8 cellular contexts compared by ENCODE assay signal in genomic region chr5:180670586-180671359, GRCh38. TPM values are rescaled to one million over a fixed set of nuclear protein-coding genes. Genes with fewer than 3 reads are reported as not detected.
A peak's percentile ranks its signal among the peaks of the same experiment; 100 is the strongest.
DNase-seq lines count a peak whose midpoint lies in the region; ATAC-seq and TF ChIP-seq lines count a peak whose summit lies in the region.

No MANE protein-coding gene starts in this region.

- peaks cover 11% of the 10 kb centered on the region for H3K27me3 Mint-ChIP-seq in activated CD4-positive, alpha-beta memory T cell treated with anti-CD3 and anti-CD28 coated beads, Interleukin-2, amount 10 ng/mL, durations not matched to agents 7 days and 5 days

- no peaks in the 10 kb centered on the region for H4K20me1 ChIP-seq in neural cell (ENCODE audit: insufficient read depth)

- H3K27me3 ChIP-seq in esophagus muscularis mucosa (peaks cover 0 to 45% (median 12%) of the 10 kb centered on the region in 4 donors), neural cell (ENCODE audit: insufficient read depth, low read depth, low read length) (peaks cover 18% of the 10 kb centered on the region)

- no peak for ATAC-seq in HG03457 (IDR thresholded peaks at IDR 0.05; ENCODE audit: unreplicated experiment)
- ATAC-seq in HG02610 (IDR thresholded peaks at IDR 0.05; ENCODE audit: unreplicated experiment), result no peak

- H3K27ac ChIP-seq in esophagus muscularis mucosa (replicated peaks in 1 of 4) (no peak overlapping the region), neural cell (ENCODE audit: low read length) (no peak overlapping the region)

- H3K4me2 ChIP-seq in neural cell (ENCODE audit: low read length), result no peak overlapping the region

- no peaks in the 10 kb centered on the region for H3K9me2 ChIP-seq in neural cell (ENCODE audit: insufficient read depth, low read length)

- H3F3A ChIP-seq in neural cell (ENCODE audit: insufficient read depth, low read length, poor library complexity, severe bottlenecking), result no peaks in the 10 kb centered on the region

- no peak overlapping the region for H3K9ac ChIP-seq in neural cell (ENCODE audit: low read length)

- H3K4me1 ChIP-seq in esophagus muscularis mucosa, result peaks cover 0 to 9% (median 7%) of the 10 kb centered on the region in 4 donors

- peaks cover 0 to 11% (median 0%) of the 10 kb centered on the region in 4 donors for H3K9me3 ChIP-seq in esophagus muscularis mucosa
- H3K9me3 ChIP-seq in neural cell (ENCODE audit: low read length), result no peaks in the 10 kb centered on the region

- peak; percentile 48 for DNase-seq in A172 (ENCODE audit: low spot score)
- peak; percentile 19 for DNase-seq in GM12864 (ENCODE audit: low read depth)
- peak; percentile 41 for DNase-seq in NCI-H2227 (lab: John Stamatoyannopoulos, UW; ENCODE audit: unreplicated experiment)
- DNase-seq in activated CD4-positive, alpha-beta memory T cell treated with anti-CD3 and anti-CD28 coated beads, Interleukin-2, amount 10 ng/mL, durations not matched to agents 7 days and 5 days, result peak; percentile 54
- no peak for DNase-seq in esophagus muscularis mucosa (ENCODE audit: extremely low spot score)

- TF ChIP-seq CTCF in GM12864 (IDR thresholded peaks at IDR 0.05; ENCODE audit: low read depth, low read length, missing control alignments) (peak; percentile 88), esophagus muscularis mucosa (IDR thresholded peaks at IDR 0.05) (peak in 2 of 3 experiments; percentile 35 to 52), neural cell (IDR thresholded peaks at IDR 0.05; ENCODE audit: poor library complexity, severe bottlenecking) (peak; percentile 82)

- POLR2A ChIA-PET in activated CD4-positive, alpha-beta memory T cell treated with anti-CD3 and anti-CD28 coated beads, Interleukin-2, amount 10 ng/mL, durations not matched to agents 7 days and 5 days (lab: Charles Lee), result no interaction called here

- H3K27ac Mint-ChIP-seq in activated CD4-positive, alpha-beta memory T cell treated with anti-CD3 and anti-CD28 coated beads, Interleukin-2, amount 10 ng/mL, durations not matched to agents 7 days and 5 days, result no peak overlapping the region

- no peaks in the 10 kb centered on the region for H3K9me3 Mint-ChIP-seq in activated CD4-positive, alpha-beta memory T cell treated with anti-CD3 and anti-CD28 coated beads, Interleukin-2, amount 10 ng/mL, durations not matched to agents 7 days and 5 days

- H3K4me3 ChIP-seq in GM12864 (ENCODE audit: low read depth, low read length) (no peak overlapping the region), esophagus muscularis mucosa (no peak overlapping the region), neural cell (ENCODE audit: low read length) (no peak overlapping the region)

- no peak overlapping the region for H2AFZ ChIP-seq in neural cell (ENCODE audit: low read depth, low read length)

- peak; percentile 76 for TF ChIP-seq RAD21 in neural cell (conservative IDR thresholded peaks at IDR 0.05)

- TF ChIP-seq EP300 in esophagus muscularis mucosa (IDR thresholded peaks at IDR 0.05), result no peak
- no peak for TF ChIP-seq EP300 in neural cell (conservative IDR thresholded peaks at IDR 0.05; ENCODE audit: poor library complexity, severe bottlenecking)

- TF ChIP-seq POLR2A in esophagus muscularis mucosa (IDR thresholded peaks at IDR 0.05; ENCODE audit: low read depth), result no peak

- CTCF ChIA-PET in activated CD4-positive, alpha-beta memory T cell treated with anti-CD3 and anti-CD28 coated beads, Interleukin-2, amount 10 ng/mL, durations not matched to agents 7 days and 5 days (lab: Charles Lee), result interaction anchor here (0.8 to 1.2 kb wide), 3 partner anchors 9 to 21 kb away, joined by 3 to 5 read pairs (median 3); partner anchors contain the start of gene FLT4

- intact Hi-C loops in esophagus muscularis mucosa (cut with DNase I), result no loop called here

- H3K4me3 Mint-ChIP-seq in activated CD4-positive, alpha-beta memory T cell treated with anti-CD3 and anti-CD28 coated beads, Interleukin-2, amount 10 ng/mL, durations not matched to agents 7 days and 5 days, result no peak overlapping the region

- H3K36me3 ChIP-seq in esophagus muscularis mucosa (no peaks in the 10 kb centered on the region), neural cell (ENCODE audit: insufficient read depth, low read length) (no peaks in the 10 kb centered on the region)

- peaks cover 4% of the 10 kb centered on the region for H3K4me1 Mint-ChIP-seq in activated CD4-positive, alpha-beta memory T cell treated with anti-CD3 and anti-CD28 coated beads, Interleukin-2, amount 10 ng/mL, durations not matched to agents 7 days and 5 days

- no peaks in the 10 kb centered on the region for H3K79me2 ChIP-seq in neural cell (replicated peaks; ENCODE audit: insufficient read depth, low read length)

- H3K36me3 Mint-ChIP-seq in activated CD4-positive, alpha-beta memory T cell treated with anti-CD3 and anti-CD28 coated beads, Interleukin-2, amount 10 ng/mL, durations not matched to agents 7 days and 5 days (ENCODE audit: low read depth), result no peaks in the 10 kb centered on the region

- WGBS in esophagus muscularis mucosa, result 44% methylated on average over 17 of the region's 17 CpGs

TF ChIP-seq in neural cell, 6 proteins besides CTCF, POLR2A, EP300 and RAD21:
- TF ChIP-seq SMC3 (conservative IDR thresholded peaks at IDR 0.05; ENCODE audit: poor library complexity) (peak; percentile 72), EZH2 (IDR thresholded peaks at IDR 0.05; ENCODE audit: borderline replicate concordance, insufficient read depth, low read length, poor library complexity, severe bottlenecking) (no peak), REST (IDR thresholded peaks at IDR 0.05; ENCODE audit: borderline replicate concordance) (no peak), MXI1 (conservative IDR thresholded peaks at IDR 0.05; ENCODE audit: poor library complexity, severe bottlenecking) (no peak), POLR2AphosphoS5 (IDR thresholded peaks at IDR 0.05) (no peak)

RNA-seq across cellular contexts. Expression of gene FLT4, which starts 21.4 kb away (rescaled TPM):
- total RNA-seq in A172 (2014; rRNA removed; shearing (Covaris generic)), result 9.8 and 11.5 TPM in 2 replicates
- under 1 TPM; 0.38 to 0.45 TPM for total RNA-seq in activated CD4-positive, alpha-beta memory T cell treated with anti-CD3 and anti-CD28 coated beads, Interleukin-2, amount 10 ng/mL, durations not matched to agents 7 days and 5 days
- 10 to 100 TPM; 10.4 to 15.6 (median 11.8) TPM for total RNA-seq in esophagus muscularis mucosa
- 0.04 and 4.1 TPM in 2 replicates for polyA plus RNA-seq in neural cell
- 0.24 and 2.3 TPM in 2 replicates for polyA minus RNA-seq in neural cell
